Comparison of ENCODE assay signal across 7 cellular contexts in the genomic region with DNA sequence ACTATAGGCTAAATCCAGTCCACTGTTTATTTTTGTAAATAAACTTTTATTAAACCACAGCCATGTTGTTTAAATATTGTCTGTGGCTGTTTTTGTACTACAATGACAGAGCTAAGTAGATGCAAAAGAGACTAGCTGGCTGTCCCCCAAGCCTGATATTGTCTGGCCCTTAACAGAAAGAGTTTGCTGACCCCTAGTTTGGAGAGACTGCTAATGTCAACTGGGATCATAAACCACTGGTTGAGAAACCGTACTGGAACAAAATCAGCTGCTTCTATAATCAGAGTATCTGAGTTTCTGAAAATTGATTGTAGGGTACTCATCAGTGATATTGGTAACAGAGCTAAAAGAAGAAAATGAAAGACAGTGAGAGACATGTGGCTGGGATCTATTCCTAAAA.
"Had no signal": no experiment of that assay in that cellular context is flagged by ENCODE, and none has a peak within 500 bp of the region (broad histone marks: within the 10 kb centered on the region; RNA-seq: fewer than 3 reads in every experiment).

No MANE protein-coding gene starts in this region.

- ATAC-seq: HCT116 had no signal

- H3K27ac Mint-ChIP-seq: HFFc6 had no signal

- DNase-seq: GM23248, GOT3, H7, HFFc6, IMR-90, KBM-7 had no signal

- H3K4me3 Mint-ChIP-seq: HFFc6 had no signal
